14 cellular contexts compared by ENCODE assay signal in the genomic region with DNA sequence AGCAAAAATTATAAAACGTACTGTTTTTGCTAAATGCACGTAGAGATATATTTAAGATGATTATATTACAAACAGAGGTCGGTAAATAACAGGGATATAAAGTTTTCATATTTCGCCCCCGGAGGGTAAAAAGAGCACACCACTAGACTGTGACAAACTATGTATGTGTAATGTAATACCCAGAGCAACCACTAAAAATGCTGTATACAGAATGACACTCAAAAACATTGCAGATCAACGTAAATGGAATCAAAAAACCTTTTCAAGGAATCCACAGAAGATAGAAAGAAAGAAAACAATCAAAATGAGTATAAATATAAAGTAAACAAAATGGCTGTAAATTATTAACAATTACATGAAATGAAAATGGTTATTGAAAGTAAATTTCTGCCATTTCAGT. TPM values are rescaled to one million over a fixed set of nuclear protein-coding genes. Genes with fewer than 3 reads are reported as not detected.
A peak's percentile ranks its signal among the peaks of the same experiment; 100 is the strongest.
DNase-seq lines count a peak whose midpoint lies in the region; ATAC-seq and TF ChIP-seq lines count a peak whose summit lies in the region.
"Had no signal": no experiment of that assay in that cellular context is flagged by ENCODE, and none has a peak within 500 bp of the region (broad histone marks: within the 10 kb centered on the region; RNA-seq: fewer than 3 reads in every experiment).

No MANE protein-coding gene starts in this region.

- in situ Hi-C loops in Panc1 (cut with HindIII; ENCODE audit: low pct_unique_long_range_greater_than_20kb, low sequenced_read_pairs) = no loop called here

- H3K36me3 ChIP-seq in Panc1 (ENCODE audit: control insufficient read depth, insufficient read depth, low read length) (no peaks in the 10 kb centered on the region; the same call in 1 of the 2 replicates), mesendoderm (ENCODE audit: control insufficient read depth, insufficient read depth, low read length) (no peaks in the 10 kb centered on the region), esophagus muscularis mucosa (no peaks in the 10 kb centered on the region), heart left ventricle (no peaks in the 10 kb centered on the region)
- H3K36me3 ChIP-seq: colonic mucosa, suprapubic skin had no signal

- H3K36me3 Mint-ChIP-seq in HFFc6 (ENCODE audit: low read depth) = no peaks in the 10 kb centered on the region
- H3K36me3 Mint-ChIP-seq in activated T-cell treated with anti-CD3 and anti-CD28 coated beads, Interleukin-2, amount 50 U/mL, for 4 hours (ENCODE audit: insufficient read depth) = peaks cover 3% of the 10 kb centered on the region
- H3K36me3 Mint-ChIP-seq: activated naive CD8-positive, alpha-beta T cell treated with anti-CD3 and anti-CD28 coated beads, Interleukin-2, amount 10 ng/mL, durations not matched to agents 7 days and 5 days; naive B cell had no signal

- no peak overlapping the region for H2AK5ac ChIP-seq in mesendoderm (ENCODE audit: low read length)

- no CpG with 5 or more reads among the region's 6 CpGs for WGBS in mesendoderm (ENCODE audit: extremely low coverage, insufficient coverage, low lambda C conversion rate)
- WGBS in esophagus muscularis mucosa = 79% methylated on average over 6 of the region's 6 CpGs
- 81 to 82% (median 81%) methylated on average over 6 of the region's 6 CpGs for WGBS in heart left ventricle, 4 donors

- DNase-seq in ELR (ENCODE audit: low read depth) (peak; percentile 40), HFFc6 (no peak), Panc1 (ENCODE audit: low read depth, low spot score) (no peak), mesendoderm (peak; percentile 3), esophagus muscularis mucosa (ENCODE audit: extremely low spot score) (no peak), heart left ventricle (no peak)
- DNase-seq in activated T-cell treated with anti-CD3 and anti-CD28 coated beads, Interleukin-2, amount 50 U/mL, for 4 hours = no peak
- DNase-seq: activated naive CD8-positive, alpha-beta T cell treated with anti-CD3 and anti-CD28 coated beads, Interleukin-2, amount 10 ng/mL, durations not matched to agents 7 days and 5 days; colonic mucosa; naive B cell; NCI-H146 had no signal

- H3K4me1 ChIP-seq in Panc1 (ENCODE audit: control insufficient read depth, insufficient read depth, low read length) (no peaks in the 10 kb centered on the region), mesendoderm (ENCODE audit: control insufficient read depth, low read depth, low read length) (no peaks in the 10 kb centered on the region), esophagus muscularis mucosa (no peaks in the 10 kb centered on the region), heart left ventricle (no peaks in the 10 kb centered on the region)
- H3K4me1 ChIP-seq: colonic mucosa, suprapubic skin had no signal

- TF ChIP-seq POLR2A in esophagus muscularis mucosa (IDR thresholded peaks at IDR 0.05; ENCODE audit: low read depth) (no peak), heart left ventricle (IDR thresholded peaks at IDR 0.05) (no peak)

- ATAC-seq in Panc1 (no peak), HG03025 (IDR thresholded peaks at IDR 0.05; ENCODE audit: low FRiP score, unreplicated experiment) (no peak), heart left ventricle (no peak)
- no peak for ATAC-seq in activated T-cell treated with anti-CD3 and anti-CD28 coated beads, Interleukin-2, amount 50 U/mL, for 4 hours

- H2BK120ac ChIP-seq in mesendoderm (ENCODE audit: low read depth, low read length) = no peak overlapping the region

- H3K27me3 ChIP-seq in Panc1 (ENCODE audit: control insufficient read depth, insufficient read depth, low read length) (no peaks in the 10 kb centered on the region), mesendoderm (ENCODE audit: insufficient read depth, low read length, poor library complexity) (no peaks in the 10 kb centered on the region), esophagus muscularis mucosa (no peaks in the 10 kb centered on the region), heart left ventricle (no peaks in the 10 kb centered on the region)
- H3K27me3 ChIP-seq: colonic mucosa, suprapubic skin had no signal

- H4K5ac ChIP-seq in mesendoderm (ENCODE audit: low read length) = no peak overlapping the region

- no peaks in the 10 kb centered on the region for H3K4me1 Mint-ChIP-seq in HFFc6 (ENCODE audit: low read depth)
- no peaks in the 10 kb centered on the region for H3K4me1 Mint-ChIP-seq in activated T-cell treated with anti-CD3 and anti-CD28 coated beads, Interleukin-2, amount 50 U/mL, for 4 hours (ENCODE audit: low read depth)
- H3K4me1 Mint-ChIP-seq: activated naive CD8-positive, alpha-beta T cell treated with anti-CD3 and anti-CD28 coated beads, Interleukin-2, amount 10 ng/mL, durations not matched to agents 7 days and 5 days; naive B cell had no signal

- TF ChIP-seq CTCF in HFFc6 (IDR thresholded peaks at IDR 0.05) = peak; percentile 64
- TF ChIP-seq CTCF in Panc1 (IDR thresholded peaks at IDR 0.05) = peak; percentile 14; the same call in 1 of the 2 replicates
- peak in 1 of 3 experiments; percentile 7 for TF ChIP-seq CTCF in esophagus muscularis mucosa (IDR thresholded peaks at IDR 0.05)
- TF ChIP-seq CTCF in heart left ventricle (IDR thresholded peaks at IDR 0.05) = peak in 2 of 12 donors; percentile 41 to 42

- H3K4me2 ChIP-seq in mesendoderm (ENCODE audit: low read length) = no peak overlapping the region

- no peak overlapping the region for H4K8ac ChIP-seq in mesendoderm (ENCODE audit: low read depth, low read length)

- H3K9me3 ChIP-seq in Panc1 (ENCODE audit: control insufficient read depth, insufficient read depth, low read depth, low read length) = no peaks in the 10 kb centered on the region
- H3K9me3 ChIP-seq in esophagus muscularis mucosa = peaks cover 0 to 11% (median 0%) of the 10 kb centered on the region in 4 donors
- H3K9me3 ChIP-seq in heart left ventricle = peaks cover 0 to 7% (median 0%) of the 10 kb centered on the region in 12 donors
- H3K9me3 ChIP-seq: colonic mucosa had no signal

- no peak overlapping the region for H3K18ac ChIP-seq in mesendoderm (ENCODE audit: low read length)

- POLR2A ChIA-PET in Panc1 (lab: Charles Lee) = no interaction called here

- H2BK5ac ChIP-seq in mesendoderm (ENCODE audit: low read length) = no peak overlapping the region

- H3K79me1 ChIP-seq in mesendoderm (ENCODE audit: low read length) = no peaks in the 10 kb centered on the region

- H3K4me3 ChIP-seq in Panc1 (ENCODE audit: low read depth in 2 of 2, low read length in 2 of 2) (no peak overlapping the region), mesendoderm (ENCODE audit: low read length) (no peak overlapping the region), esophagus muscularis mucosa (no peak overlapping the region), heart left ventricle (no peak overlapping the region)
- H3K4me3 ChIP-seq: colonic mucosa, suprapubic skin had no signal

- no peak overlapping the region for H3K4me3 Mint-ChIP-seq in HFFc6
- no peak overlapping the region for H3K4me3 Mint-ChIP-seq in activated T-cell treated with anti-CD3 and anti-CD28 coated beads, Interleukin-2, amount 50 U/mL, for 4 hours
- H3K4me3 Mint-ChIP-seq: activated naive CD8-positive, alpha-beta T cell treated with anti-CD3 and anti-CD28 coated beads, Interleukin-2, amount 10 ng/mL, durations not matched to agents 7 days and 5 days; naive B cell had no signal

- BruUV-seq in Panc1 (replicated peaks; lab: Mats Ljungman, UMichigan) = no TSS peak

- TF ChIP-seq EP300 in esophagus muscularis mucosa (IDR thresholded peaks at IDR 0.05) = no peak

- no peak overlapping the region for H2BK15ac ChIP-seq in mesendoderm (replicated peaks; ENCODE audit: low read depth)

- H3K23ac ChIP-seq in mesendoderm (ENCODE audit: low read length) = no peak overlapping the region

- no peak overlapping the region for H3K27ac Mint-ChIP-seq in HFFc6
- H3K27ac Mint-ChIP-seq: activated naive CD8-positive, alpha-beta T cell treated with anti-CD3 and anti-CD28 coated beads, Interleukin-2, amount 10 ng/mL, durations not matched to agents 7 days and 5 days had no signal

- H3K27ac ChIP-seq in Panc1 (ENCODE audit: low read length) (no peak overlapping the region), mesendoderm (ENCODE audit: low read depth, low read length) (no peak overlapping the region), esophagus muscularis mucosa (replicated peaks in 1 of 4) (no peak overlapping the region), heart left ventricle (no peak overlapping the region)
- H3K27ac ChIP-seq: colonic mucosa, suprapubic skin had no signal

- H3K4ac ChIP-seq in mesendoderm (ENCODE audit: low read depth, low read length) = no peak overlapping the region

- no peak overlapping the region for H3K9ac ChIP-seq in mesendoderm (ENCODE audit: low read length)

- peaks cover 32% of the 10 kb centered on the region for H3K9me3 Mint-ChIP-seq in HFFc6
- peaks cover 5% of the 10 kb centered on the region for H3K9me3 Mint-ChIP-seq in activated T-cell treated with anti-CD3 and anti-CD28 coated beads, Interleukin-2, amount 50 U/mL, for 4 hours

- no peak overlapping the region for H3K56ac ChIP-seq in mesendoderm (ENCODE audit: low read length)

- no peaks in the 10 kb centered on the region for H3K79me2 ChIP-seq in mesendoderm (ENCODE audit: control insufficient read depth, insufficient read depth, low read length)

- intact Hi-C loops in Panc1 (cut with micrococcal nuclease; ENCODE audit: unreplicated experiment) (no loop called here), esophagus muscularis mucosa (cut with DNase I) (no loop called here), heart left ventricle (cut with DNase I) (no loop called here)

- H3K27me3 Mint-ChIP-seq in HFFc6 (ENCODE audit: insufficient read depth) = no peaks in the 10 kb centered on the region; the same call in 1 of the 2 replicates
- H3K27me3 Mint-ChIP-seq in activated T-cell treated with anti-CD3 and anti-CD28 coated beads, Interleukin-2, amount 50 U/mL, for 4 hours (ENCODE audit: low read depth) = no peaks in the 10 kb centered on the region
- H3K27me3 Mint-ChIP-seq: naive B cell had no signal

- CTCF ChIA-PET in Panc1 (lab: Charles Lee) = no interaction called here

RNA-seq across cellular contexts. Expression of a gene that starts 37.6 kb away (rescaled TPM):
- not detected for total RNA-seq in HFFc6 (2021; fragmentation: NEBNext Ultra II Directional; extraction: Animal tissue kit (Norgen Biotek cat#: 25700))
- total RNA-seq in Panc1 (2021; ENCODE audit: unreplicated experiment) (not detected), esophagus muscularis mucosa (not detected), heart left ventricle (not detected)
- polyA plus RNA-seq in Panc1 (2012; ENCODE audit: insufficient read length) = not detected
- not detected for polyA plus RNA-seq in mesendoderm (2013, experiment 1 of 2)
- polyA plus RNA-seq in mesendoderm (2013, experiment 2 of 2) = not detected
- total RNA-seq in activated T-cell treated with anti-CD3 and anti-CD28 coated beads, Interleukin-2, amount 50 U/mL, for 4 hours = not detected
- not detected for polyA plus RNA-seq in heart left ventricle
- total RNA-seq: activated naive CD8-positive, alpha-beta T cell treated with anti-CD3 and anti-CD28 coated beads, Interleukin-2, amount 10 ng/mL, durations not matched to agents 7 days and 5 days; colonic mucosa; skeletal muscle tissue; suprapubic skin had no signal

RNA-seq across cellular contexts. Expression of a gene that starts 47.6 kb away (rescaled TPM):
- total RNA-seq in HFFc6 (2021; fragmentation: NEBNext Ultra II Directional; extraction: Animal tissue kit (Norgen Biotek cat#: 25700)) = not detected
- total RNA-seq in Panc1 (2021; ENCODE audit: unreplicated experiment) = not detected
- not detected for polyA plus RNA-seq in Panc1 (2012; ENCODE audit: insufficient read length)
- polyA plus RNA-seq in mesendoderm (2013, experiment 1 of 2) = not detected
- polyA plus RNA-seq in mesendoderm (2013, experiment 2 of 2) = not detected
- total RNA-seq in esophagus muscularis mucosa = not detected
- total RNA-seq in activated T-cell treated with anti-CD3 and anti-CD28 coated beads, Interleukin-2, amount 50 U/mL, for 4 hours = not detected
- not detected for total RNA-seq in heart left ventricle
- polyA plus RNA-seq in heart left ventricle = not detected
- total RNA-seq: activated naive CD8-positive, alpha-beta T cell treated with anti-CD3 and anti-CD28 coated beads, Interleukin-2, amount 10 ng/mL, durations not matched to agents 7 days and 5 days; colonic mucosa; skeletal muscle tissue; suprapubic skin had no signal

Comparison
In these comparisons a context has a peak if more than half of its experiments do, and no peak if none do; other contexts are left out.
1. DNase-seq: peak in ELR (single experiment) and mesendoderm (single experiment); none in HFFc6 (single experiment), Panc1 (single experiment), esophagus muscularis mucosa (single experiment), activated T-cell treated with anti-CD3 and anti-CD28 coated beads, Interleukin-2, amount 50 U/mL, for 4 hours (single experiment) and heart left ventricle (0 of 5).